10 cellular contexts compared by ENCODE assay signal in the genomic region with DNA sequence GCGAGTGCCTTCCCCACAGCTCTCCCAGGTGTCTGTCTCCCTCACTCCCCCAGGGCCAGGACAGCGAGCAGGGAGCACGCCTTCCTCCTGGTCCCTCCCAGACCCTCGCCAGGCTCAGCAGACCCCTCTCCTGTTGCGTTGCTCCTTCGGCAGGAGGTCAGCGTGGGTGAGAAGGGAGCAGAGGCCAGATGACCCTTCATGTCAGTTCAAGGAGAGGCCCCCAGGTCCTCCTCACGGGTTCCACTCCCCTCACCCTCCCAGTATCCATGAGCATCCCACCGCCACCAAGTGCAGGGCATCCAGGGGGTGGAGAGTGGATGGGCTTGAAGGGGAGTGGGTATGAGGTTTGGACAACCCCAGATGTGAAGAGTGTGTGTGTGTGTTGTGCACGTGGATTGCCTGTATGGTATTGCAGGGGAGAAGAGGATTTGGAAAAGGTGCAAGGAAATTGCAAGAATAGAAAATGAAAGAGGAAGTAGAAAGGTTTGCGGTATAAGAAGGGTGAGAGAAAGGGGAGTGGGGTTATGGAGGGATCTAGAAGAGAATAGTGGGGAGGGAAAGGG. TPM values are rescaled to one million over a fixed set of nuclear protein-coding genes. Genes with fewer than 3 reads are reported as not detected.
DNase-seq lines count a peak whose midpoint lies in the region; TF ChIP-seq lines count a peak whose summit lies in the region.
"Had no signal": no experiment of that assay in that cellular context is flagged by ENCODE, and none has a peak within 500 bp of the region (broad histone marks: within the 10 kb centered on the region; RNA-seq: fewer than 3 reads in every experiment).

No MANE protein-coding gene starts in this region.

- 68% methylated on average over 11 of the region's 11 CpGs for WGBS in prostate gland

- H3K27ac ChIP-seq in prostate gland = peak overlapping the region; percentile 20 to 35

- CTCF ChIA-PET in Calu3 (lab: Charles Lee) = no interaction called here

- H3K9me3 Mint-ChIP-seq in chondrocyte (ENCODE audit: low read depth) (no peaks in the 10 kb centered on the region), Calu3 (ENCODE audit: low read depth, unreplicated experiment) (no peaks in the 10 kb centered on the region)

- DNase-seq in GDM1 (lab: John Stamatoyannopoulos, UW) = peak; percentile 22
- peak; percentile 59 for DNase-seq in NAMALWA (ENCODE audit: low spot score)
- DNase-seq in chondrocyte (ENCODE audit: low spot score) = peak; percentile 93
- DNase-seq in prostate gland (ENCODE audit: low spot score) = no peak
- no peak for DNase-seq in NCI-H524 (lab: John Stamatoyannopoulos, UW)
- no peak for DNase-seq in Calu3
- DNase-seq in NCI-H1417 treated with DMSO at 0.1 percent for 48 hours (lab: John Stamatoyannopoulos, UW) = no peak
- no peak for DNase-seq in activated T-cell treated with anti-CD3 and anti-CD28 coated beads for 4 hours
- DNase-seq: activated CD4-positive, alpha-beta T cell treated with anti-CD3 and anti-CD28 coated beads for 4 hours; NCI-H1436 treated with DMSO at 0.1 percent for 48 hours had no signal

- TF ChIP-seq POLR2A in prostate gland (IDR thresholded peaks at IDR 0.05) = no peak

- peaks cover 3% of the 10 kb centered on the region for H3K4me1 ChIP-seq in prostate gland (replicated peaks)

- BruUV-seq in Calu3 (replicated peaks; lab: Mats Ljungman, UMichigan) = no TSS peak

- peaks cover 0 to 4% of the 10 kb centered on the region in 2 donors for H3K36me3 ChIP-seq in prostate gland

- peak overlapping the region; percentile 99 for H3K27ac Mint-ChIP-seq in chondrocyte (ENCODE audit: unreplicated experiment)
- no peak overlapping the region for H3K27ac Mint-ChIP-seq in Calu3 (ENCODE audit: unreplicated experiment)

- H3K36me3 Mint-ChIP-seq in chondrocyte (ENCODE audit: low read depth) (peaks cover 44% of the 10 kb centered on the region), Calu3 (ENCODE audit: insufficient read depth, unreplicated experiment) (peaks cover under 1% of the 10 kb centered on the region)

- no peak overlapping the region for H3K4me3 ChIP-seq in prostate gland

- TF ChIP-seq CTCF in chondrocyte (IDR thresholded peaks at IDR 0.05) (no peak), prostate gland (IDR thresholded peaks at IDR 0.05) (no peak), Calu3 (IDR thresholded peaks at IDR 0.05; ENCODE audit: unreplicated experiment) (no peak)

- peak overlapping the region; percentile 26 for H3K4me3 Mint-ChIP-seq in chondrocyte (ENCODE audit: unreplicated experiment)
- H3K4me3 Mint-ChIP-seq in Calu3 (ENCODE audit: low read depth, unreplicated experiment) = no peak overlapping the region

- no peaks in the 10 kb centered on the region for H3K9me3 ChIP-seq in prostate gland

- H3K27me3 Mint-ChIP-seq in chondrocyte (ENCODE audit: low read depth) (no peaks in the 10 kb centered on the region), Calu3 (ENCODE audit: unreplicated experiment) (peaks cover 68% of the 10 kb centered on the region)

- peaks cover 97% of the 10 kb centered on the region for H3K4me1 Mint-ChIP-seq in chondrocyte (ENCODE audit: low read depth)
- peaks cover 13% of the 10 kb centered on the region for H3K4me1 Mint-ChIP-seq in Calu3 (ENCODE audit: low read depth, unreplicated experiment)

- intact Hi-C loops in prostate gland (cut with DNase I) = no loop called here
- intact Hi-C loops in Calu3 (cut with micrococcal nuclease; ENCODE audit: unreplicated experiment) = no loop called here

- H3K27me3 ChIP-seq in prostate gland (replicated peaks; ENCODE audit: insufficient read depth) = no peaks in the 10 kb centered on the region

RNA-seq across cellular contexts. Expression of a gene that starts 17.7 kb away (rescaled TPM):
- total RNA-seq in chondrocyte (0.85 to 5.5 TPM (median 1.3 TPM) in 3 replicates), prostate gland (10 to 100 TPM; 13.9 to 19.4 TPM), Calu3 (2022) (not detected in 2 replicates)

RNA-seq across cellular contexts. Expression of a gene that starts 17.9 kb away (rescaled TPM):
- total RNA-seq in chondrocyte (34,852 to 36,120 TPM (median 35,333 TPM) in 3 replicates), prostate gland (10 to 100 TPM; 21.5 to 81.0 TPM), Calu3 (2022) (5.5 and 9.4 TPM in 2 replicates)

RNA-seq across cellular contexts. Expression of a gene that starts 33.0 kb away (rescaled TPM):
- total RNA-seq in chondrocyte (75.4 to 84.2 TPM (median 79.3 TPM) in 3 replicates), prostate gland (10 to 100 TPM; 36.2 to 79.7 TPM), Calu3 (2022) (74.3 and 89.7 TPM in 2 replicates)

RNA-seq across cellular contexts. Expression of a gene that starts 53.6 kb away (rescaled TPM):
- total RNA-seq in chondrocyte (26.0 to 29.4 TPM (median 27.6 TPM) in 3 replicates), prostate gland (1 to 10 TPM; 2.5 to 7.4 TPM), Calu3 (2022) (not detected in 2 replicates)

Comparison
In these comparisons a context has a peak if more than half of its experiments do, and no peak if none do; other contexts are left out.
1. DNase-seq: peak in GDM1 (single experiment), NAMALWA (single experiment) and chondrocyte (single experiment); none in prostate gland (single experiment), NCI-H524 (0 of 2), Calu3 (single experiment), NCI-H1417 treated with DMSO at 0.1 percent for 48 hours (single experiment) and activated T-cell treated with anti-CD3 and anti-CD28 coated beads for 4 hours (single experiment).
2. RNA of a gene that starts 17.9 kb away (total RNA-seq): 34,852 to 36,120 TPM in chondrocyte; 21.5 to 81.0 TPM in prostate gland and 5.5 to 9.4 TPM in Calu3; every median in the first group is over 100 times any median in the second.